In genomic region chr2:158094487-158095092, GRCh38 we compare ENCODE assay signal across 1 cellular context.
A peak's percentile ranks its signal among the peaks of the same experiment; 100 is the strongest.
TF ChIP-seq lines count a peak whose summit lies in the region.

No MANE protein-coding gene starts in this region.

TF ChIP-seq in HepG2, 621 proteins besides CTCF, POLR2A, EP300 and RAD21 (continued from another document):
- TF ChIP-seq THAP9 (CRISPR knock-in tag; IDR thresholded peaks at IDR 0.05; ENCODE audit: borderline replicate concordance) (no peak), DZIP1 (CRISPR knock-in tag; IDR thresholded peaks at IDR 0.05) (no peak), ZNF501 (CRISPR knock-in tag; IDR thresholded peaks at IDR 0.05) (peak; percentile 64), ERF (CRISPR knock-in tag; IDR thresholded peaks at IDR 0.05) (0 out of 2 replicates have a peak, but pooled peaks have one; percentile 38), PLSCR1 (CRISPR knock-in tag; IDR thresholded peaks at IDR 0.05; ENCODE audit: borderline replicate concordance) (no peak), ZNF17 (CRISPR knock-in tag; IDR thresholded peaks at IDR 0.05) (no peak), THAP7 (CRISPR knock-in tag; IDR thresholded peaks at IDR 0.05) (0 out of 2 replicates have a peak, but pooled peaks have one; percentile 5), ELF4 (CRISPR knock-in tag; IDR thresholded peaks at IDR 0.05; ENCODE audit: borderline replicate concordance) (no peak), ZFP90 (CRISPR knock-in tag; IDR thresholded peaks at IDR 0.05; ENCODE audit: borderline replicate concordance) (no peak), HNF1A (IDR thresholded peaks at IDR 0.05; ENCODE audit: low read depth) (peak; percentile 56), HNF1A (CRISPR knock-in tag; IDR thresholded peaks at IDR 0.05; ENCODE audit: borderline replicate concordance) (no peak), ZFAT (CRISPR knock-in tag; conservative IDR thresholded peaks at IDR 0.05) (no peak), ZHX2 (IDR thresholded peaks at IDR 0.05; ENCODE audit: low read depth) (no peak), ZHX2 (CRISPR knock-in tag; IDR thresholded peaks at IDR 0.05; ENCODE audit: borderline replicate concordance) (no peak), THAP11 (CRISPR knock-in tag; IDR thresholded peaks at IDR 0.05) (no peak; the same call in 1 of the 2 replicates), FLYWCH1 (CRISPR knock-in tag; IDR thresholded peaks at IDR 0.05) (no peak), ZSCAN31 (CRISPR knock-in tag; IDR thresholded peaks at IDR 0.05; ENCODE audit: low read depth) (no peak), GATAD1 (CRISPR knock-in tag; IDR thresholded peaks at IDR 0.05) (no peak), RARG (CRISPR knock-in tag; IDR thresholded peaks at IDR 0.05; ENCODE audit: low read depth) (no peak), ZNF232 (CRISPR knock-in tag; IDR thresholded peaks at IDR 0.05; ENCODE audit: borderline replicate concordance) (no peak), KAT8 (CRISPR knock-in tag; IDR thresholded peaks at IDR 0.05) (no peak), TARDBP (CRISPR knock-in tag; IDR thresholded peaks at IDR 0.05) (peak; percentile 26; the same call in 1 of the 2 replicates), U2AF1 (optimal IDR thresholded peaks at IDR 0.05; ENCODE audit: low read depth, low read length) (no peak), ZNF761 (CRISPR knock-in tag; conservative IDR thresholded peaks at IDR 0.05) (no peak), ZMYM4 (CRISPR knock-in tag; IDR thresholded peaks at IDR 0.05) (peak; percentile 43)
